In the genomic region with DNA sequence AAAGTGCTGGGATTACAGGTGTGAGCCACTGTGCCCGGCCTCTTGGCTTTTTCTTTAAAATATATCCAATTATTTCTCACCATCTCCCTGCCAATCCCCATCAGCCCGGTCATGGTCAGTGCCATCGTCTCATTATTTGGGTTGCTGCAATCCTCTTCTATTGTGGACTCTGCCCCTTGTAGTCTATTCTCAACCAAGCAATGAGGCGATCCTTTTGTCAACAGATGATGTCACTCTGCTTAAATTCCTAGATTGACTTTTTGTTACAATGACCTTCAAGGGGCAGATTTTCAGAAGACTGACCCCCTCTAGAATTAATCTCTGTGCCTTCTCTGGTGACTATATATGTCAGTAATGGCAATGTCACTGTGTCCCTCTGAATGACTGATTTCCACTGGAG, we compare ENCODE assay signal across 27 cellular contexts.
"Had no signal": no experiment of that assay in that cellular context is flagged by ENCODE, and none has a peak within 500 bp of the region (broad histone marks: within the 10 kb centered on the region; RNA-seq: fewer than 3 reads in every experiment).

No MANE protein-coding gene starts in this region.

- H3K9me3 ChIP-seq: lower lobe of right lung, pancreas, prostate gland, sigmoid colon, testis, thyroid gland, transverse colon, upper lobe of left lung, vagina had no signal

- H3K36me3 ChIP-seq: lower lobe of right lung, pancreas, prostate gland, sigmoid colon, thyroid gland, transverse colon, upper lobe of left lung, vagina had no signal

- DNase-seq: left ventricle myocardium superior; lower lobe of right lung; mammary epithelial cell; mesenchymal stem cell; naive thymus-derived CD8-positive, alpha-beta T cell; nucleus accumbens; pancreas; posterior cingulate gyrus; retina; right cardiac atrium; sigmoid colon; small intestine; stimulated activated CD4-positive, alpha-beta T cell treated with anti-CD3 and anti-CD28 coated beads, Interleukin-1b, Interleukin-23, amount 100 ng/mL, for 48 hours; stimulated activated CD4-positive, alpha-beta T cell treated with anti-CD3 and anti-CD28 coated beads, Interleukin-2, amount 100 ng/mL, for 48 hours; stimulated activated CD4-positive, alpha-beta T cell treated with anti-CD3 and anti-CD28 coated beads, Interleukin-4, amount 100 ng/mL, for 4 hours; stimulated activated CD8-positive, alpha-beta memory T cell treated with anti-CD3 and anti-CD28 coated beads, Interleukin-4, amount 100 ng/mL, for 48 hours; stimulated activated naive CD4-positive, alpha-beta T cell treated with Interleukin-2 at 50 U/mL for 16 hours; stimulated activated naive CD8-positive, alpha-beta T cell treated with anti-CD3 and anti-CD28 coated beads, Interleukin-15, amount 100 ng/mL, for 72 hours; substantia nigra; testis; thyroid gland; transverse colon; upper lobe of left lung had no signal

- H3K27ac ChIP-seq: hepatocyte, lower lobe of right lung, pancreas, prostate gland, sigmoid colon, testis, thyroid gland, transverse colon, upper lobe of left lung, vagina had no signal

- H3K4me1 ChIP-seq: lower lobe of right lung, pancreas, prostate gland, sigmoid colon, testis, thyroid gland, transverse colon, upper lobe of left lung, vagina had no signal

- H3K4me3 ChIP-seq: hepatocyte, lower lobe of right lung, pancreas, prostate gland, sigmoid colon, testis, thyroid gland, transverse colon, upper lobe of left lung, vagina had no signal

- ATAC-seq: left ventricle myocardium superior; lower lobe of right lung; naive thymus-derived CD8-positive, alpha-beta T cell; pancreas; right cardiac atrium; stimulated activated memory B cell treated with anti-CD40 and anti-IgM and Interleukin-4, amounts not matched to agents 10 μg/mL and 1 μg/mL and 100 μg/mL, for 72 hours; stimulated activated naive CD8-positive, alpha-beta T cell treated with anti-CD3 and anti-CD28 coated beads, Interleukin-15, amount 100 ng/mL, for 72 hours had no signal

- H3K27me3 ChIP-seq: sigmoid colon, testis, thyroid gland, transverse colon, upper lobe of left lung, vagina had no signal
